Comparison of ENCODE assay signal across 1 cellular context in genomic region chr7:79452032-79452494, GRCh38.
TF ChIP-seq lines count a peak whose summit lies in the region.

No MANE protein-coding gene starts in this region.

TF ChIP-seq in HepG2, 621 proteins besides CTCF, POLR2A, EP300 and RAD21 (continued from another document and continues in another):
- TF ChIP-seq ZNF512B (CRISPR knock-in tag; IDR thresholded peaks at IDR 0.05; ENCODE audit: borderline replicate concordance) (no peak), ZBTB7B (CRISPR knock-in tag; IDR thresholded peaks at IDR 0.05) (0 out of 2 replicates have a peak, but pooled peaks have one; percentile 30), CBFB (CRISPR knock-in tag; IDR thresholded peaks at IDR 0.05) (0 out of 2 replicates have a peak, but pooled peaks have one; percentile 60), GABPA (IDR thresholded peaks at IDR 0.05; ENCODE audit: low read depth, low read length) (no peak), GABPA (CRISPR knock-in tag; IDR thresholded peaks at IDR 0.05; ENCODE audit: low read depth) (peak; percentile 47), ZNF605 (CRISPR knock-in tag; IDR thresholded peaks at IDR 0.05) (peak; percentile 34; the same call in 1 of the 2 replicates), ZNF414 (CRISPR knock-in tag; IDR thresholded peaks at IDR 0.05) (peak; percentile 72; the same call in 1 of the 2 replicates), GZF1 (CRISPR knock-in tag; IDR thresholded peaks at IDR 0.05) (no peak), NRL (CRISPR knock-in tag; IDR thresholded peaks at IDR 0.05; ENCODE audit: borderline replicate concordance) (no peak), TMF1 (CRISPR knock-in tag; IDR thresholded peaks at IDR 0.05; ENCODE audit: low read depth) (no peak), MZF1 (CRISPR knock-in tag; IDR thresholded peaks at IDR 0.05; ENCODE audit: borderline replicate concordance) (no peak), RCOR2 (CRISPR knock-in tag; IDR thresholded peaks at IDR 0.05) (peak; percentile 22; the same call in 1 of the 2 replicates), ZSCAN31 (CRISPR knock-in tag; IDR thresholded peaks at IDR 0.05; ENCODE audit: low read depth) (peak; percentile 71; the same call in 1 of the 2 replicates), ZNF251 (CRISPR knock-in tag; IDR thresholded peaks at IDR 0.05) (no peak), ZNF678 (CRISPR knock-in tag; IDR thresholded peaks at IDR 0.05) (no peak), ZFP36 (IDR thresholded peaks at IDR 0.05; ENCODE audit: borderline replicate concordance, low read depth, low read length, partially characterized antibody) (no peak), SRSF4 (IDR thresholded peaks at IDR 0.05; ENCODE audit: low read depth, low read length, poor library complexity, severe bottlenecking) (no peak), FOXC1 (CRISPR knock-in tag; IDR thresholded peaks at IDR 0.05; ENCODE audit: borderline replicate concordance) (peak; percentile 45; the same call in 1 of the 2 replicates), ZKSCAN5 (CRISPR knock-in tag; IDR thresholded peaks at IDR 0.05) (peak; percentile 96), TFE3 (CRISPR knock-in tag; IDR thresholded peaks at IDR 0.05) (peak; percentile 98), PHF8 (CRISPR knock-in tag; IDR thresholded peaks at IDR 0.05) (peak; percentile 62), ARID2 (CRISPR knock-in tag; IDR thresholded peaks at IDR 0.05; ENCODE audit: borderline replicate concordance) (no peak), BRCA1 (CRISPR knock-in tag; IDR thresholded peaks at IDR 0.05) (no peak), SMARCC2 (IDR thresholded peaks at IDR 0.05) (no peak), KAT7 (CRISPR knock-in tag; IDR thresholded peaks at IDR 0.05; ENCODE audit: borderline replicate concordance) (0 out of 2 replicates have a peak, but pooled peaks have one; percentile 31), ZSCAN9 (CRISPR knock-in tag; IDR thresholded peaks at IDR 0.05; ENCODE audit: borderline replicate concordance) (no peak; the same call in 1 of the 2 replicates), NR1H2 (CRISPR knock-in tag; IDR thresholded peaks at IDR 0.05; ENCODE audit: borderline replicate concordance, low read depth) (no peak), ATF3 (CRISPR knock-in tag; IDR thresholded peaks at IDR 0.05) (no peak; the same call in 1 of the 2 replicates), THAP9 (CRISPR knock-in tag; IDR thresholded peaks at IDR 0.05; ENCODE audit: borderline replicate concordance) (no peak), SIX4 (CRISPR knock-in tag; IDR thresholded peaks at IDR 0.05) (no peak), ZNF343 (CRISPR knock-in tag; IDR thresholded peaks at IDR 0.05) (no peak), NFE2L1 (CRISPR knock-in tag; IDR thresholded peaks at IDR 0.05; ENCODE audit: borderline replicate concordance) (no peak), SKI (IDR thresholded peaks at IDR 0.05; ENCODE audit: partially characterized antibody) (peak; percentile 50), MAF1 (CRISPR knock-in tag; IDR thresholded peaks at IDR 0.05; ENCODE audit: borderline replicate concordance) (no peak), ZFYVE20 (CRISPR knock-in tag; IDR thresholded peaks at IDR 0.05; ENCODE audit: borderline replicate concordance, low read depth) (no peak), LRRFIP1 (CRISPR knock-in tag; conservative IDR thresholded peaks at IDR 0.05) (no peak), ZNF317 (CRISPR knock-in tag; IDR thresholded peaks at IDR 0.05) (no peak), ZNF230 (CRISPR knock-in tag; IDR thresholded peaks at IDR 0.05) (no peak), ARID3A (IDR thresholded peaks at IDR 0.05; ENCODE audit: low read depth, low read length) (0 out of 2 replicates have a peak, but pooled peaks have one; percentile 22), ZMYM2 (CRISPR knock-in tag; IDR thresholded peaks at IDR 0.05) (no peak), SP5 (CRISPR knock-in tag; IDR thresholded peaks at IDR 0.05; ENCODE audit: borderline replicate concordance, low read depth) (peak; percentile 76; the same call in 1 of the 2 replicates), DZIP1 (CRISPR knock-in tag; IDR thresholded peaks at IDR 0.05) (no peak), ZMYM3 (CRISPR knock-in tag; IDR thresholded peaks at IDR 0.05) (peak; percentile 48; the same call in 1 of the 2 replicates), KLF16 (CRISPR knock-in tag; IDR thresholded peaks at IDR 0.05) (peak in 1 of 2 experiments; percentile 77; a peak in 2 of 4 replicates), MXD4 (CRISPR knock-in tag; IDR thresholded peaks at IDR 0.05) (peak; percentile 45; the same call in 1 of the 2 replicates), MXD1 (CRISPR knock-in tag; IDR thresholded peaks at IDR 0.05) (no peak), MIER2 (CRISPR knock-in tag; IDR thresholded peaks at IDR 0.05) (no peak), MAFG (CRISPR knock-in tag; IDR thresholded peaks at IDR 0.05) (no peak), ZNF782 (CRISPR knock-in tag; IDR thresholded peaks at IDR 0.05; ENCODE audit: borderline replicate concordance) (no peak), THYN1 (CRISPR knock-in tag; IDR thresholded peaks at IDR 0.05; ENCODE audit: borderline replicate concordance, low read depth) (no peak), MYPOP (CRISPR knock-in tag; IDR thresholded peaks at IDR 0.05) (peak; percentile 59; the same call in 1 of the 2 replicates), ZNF614 (CRISPR knock-in tag; IDR thresholded peaks at IDR 0.05; ENCODE audit: borderline replicate concordance) (peak; percentile 55; the same call in 1 of the 2 replicates)
